In genomic region chrX:110153900-110154299, GRCh38 we compare ENCODE assay signal across 26 cellular contexts.
"Had no signal": no experiment of that assay in that cellular context is flagged by ENCODE, and none has a peak within 500 bp of the region (broad histone marks: within the 10 kb centered on the region; RNA-seq: fewer than 3 reads in every experiment).

No MANE protein-coding gene starts in this region.

- ATAC-seq: activated CD8-positive, alpha-beta T cell treated with anti-CD3 and anti-CD28 coated beads for 36 hours; activated T-cell treated with anti-CD3 and anti-CD28 coated beads, Interleukin-2, amount 50 U/mL, for 72 hours; activated T-helper 17 cell treated with anti-CD3 and anti-CD28 coated beads, Interleukin-2, amount 50 U/mL, for 72 hours; PC-3; Right ventricle myocardium inferior had no signal

- H3K27me3 ChIP-seq: ascending aorta, cardiac muscle cell, Peyer's patch had no signal

- H3K4me2 ChIP-seq: KMS-11 had no signal

- H3K27ac ChIP-seq: ascending aorta, cardiac muscle cell, KMS-11, Peyer's patch, RWPE1 had no signal

- H3K9ac ChIP-seq: KMS-11 had no signal

- H3K9me3 ChIP-seq: ascending aorta, Peyer's patch had no signal

- H3K36me3 ChIP-seq: ascending aorta, cardiac muscle cell, Peyer's patch had no signal

- H3K4me3 ChIP-seq: ascending aorta, cardiac muscle cell, Peyer's patch had no signal

- DNase-seq: activated CD4-positive, alpha-beta T cell treated with anti-CD3 and anti-CD28 coated beads, Interleukin-2, amount 10 ng/mL, durations not matched to agents 24 days and 14 days; activated CD4-positive, alpha-beta T cell treated with anti-CD3 and anti-CD28 coated beads, Interleukin-2, amount 50 U/mL, for 4 hours; activated CD8-positive, alpha-beta T cell treated with anti-CD3 and anti-CD28 coated beads for 36 hours; activated effector memory CD4-positive, alpha-beta T cell treated with anti-CD3 and anti-CD28 coated beads, Interleukin-2, amount 50 U/mL, for 16 hours; activated naive CD4-positive, alpha-beta T cell; activated naive CD4-positive, alpha-beta T cell treated with anti-CD3 and anti-CD28 coated beads, Interleukin-2, amount 50 U/mL, for 16 hours; activated naive CD8-positive, alpha-beta T cell treated with anti-CD3 and anti-CD28 coated beads for 36 hours; activated T-cell treated with anti-CD3 and anti-CD28 coated beads, Interleukin-2, amount 50 U/mL, for 1 hour; activated T-cell treated with anti-CD3 and anti-CD28 coated beads, Interleukin-2, amount 50 U/mL, for 72 hours; amygdala; MM.1S; MV-4-11; NCI-H1092; NCI-H1436 treated with DMSO at 0.1 percent for 48 hours; NCI-H1694 treated with DMSO at 0.1 percent for 48 hours; NCI-H2029; NCI-H345; NCI-H524 treated with DMSO at 0.1 percent for 48 hours; PC-3; Peyer's patch had no signal

- H3K4me1 ChIP-seq: ascending aorta, Peyer's patch had no signal
